9 cellular contexts compared by ENCODE assay signal in genomic region chr13:45055902-45056648, GRCh38.
DNase-seq lines count a peak whose midpoint lies in the region; ATAC-seq and TF ChIP-seq lines count a peak whose summit lies in the region.
"Had no signal": no experiment of that assay in that cellular context is flagged by ENCODE, and none has a peak within 500 bp of the region (broad histone marks: within the 10 kb centered on the region; RNA-seq: fewer than 3 reads in every experiment).

No MANE protein-coding gene starts in this region.

- no peaks in the 10 kb centered on the region for H3K27me3 ChIP-seq in muscle layer of duodenum (ENCODE audit: low read depth, low read length)
- H3K27me3 ChIP-seq in adrenal gland, result no peaks in the 10 kb centered on the region

- no peaks in the 10 kb centered on the region for H3K36me3 Mint-ChIP-seq in MCF 10A (ENCODE audit: insufficient read depth, unreplicated experiment)

- peak overlapping the region in 1 of 2 donors; percentile 25 for H3K4me3 ChIP-seq in muscle layer of duodenum (ENCODE audit: low read depth in 1 of 2, low read length in 2 of 2)
- no peak overlapping the region for H3K4me3 ChIP-seq in adrenal gland

- intact Hi-C loops in MCF 10A (cut with micrococcal nuclease), result loop anchor here (2.0 kb wide), 2 partner anchors 65 to 225 kb away; partner anchors contain the start of gene GTF2F2
- intact Hi-C loops in adrenal gland (cut with DNase I), result loop anchor here in 1 of 2 donors (10.0 kb wide), 1 partner anchor 249 kb away; no protein-coding TSS in a partner anchor

- CTCF ChIA-PET in MCF 10A (lab: Yijun Ruan, JAX), result interaction anchor here (0.6 to 6.9 kb wide), 9 partner anchors 9 to 238 kb away, joined by 3 to 39 read pairs (median 5); no protein-coding TSS in a partner anchor

- H3K27ac ChIP-seq in muscle layer of duodenum (ENCODE audit: low read length) (peak overlapping the region; percentile 68), adrenal gland (peak overlapping the region in 1 of 5 donors; percentile 20)

- H3K4me1 Mint-ChIP-seq in MCF 10A (ENCODE audit: insufficient read depth, unreplicated experiment), result peaks cover 14% of the 10 kb centered on the region

- peak overlapping the region; percentile 66 for H3K4me3 Mint-ChIP-seq in MCF 10A (ENCODE audit: unreplicated experiment)
- H3K4me3 Mint-ChIP-seq: T-helper 1 cell treated with Interleukin-12 subunit alpha and Interleukin-12 subunit beta and Interleukin-4 antibody, amounts not matched to agents 30 μg/mL and 1 μg/mL, for 36 hours had no signal

- H3K27me3 Mint-ChIP-seq in MCF 10A (ENCODE audit: insufficient read depth, unreplicated experiment), result no peaks in the 10 kb centered on the region

- peak overlapping the region; percentile 88 for H3K27ac Mint-ChIP-seq in MCF 10A (ENCODE audit: low read depth, unreplicated experiment)
- H3K27ac Mint-ChIP-seq: T-helper 1 cell treated with Interleukin-12 subunit alpha and Interleukin-12 subunit beta and Interleukin-4 antibody, amounts not matched to agents 30 μg/mL and 1 μg/mL, for 36 hours had no signal

- peaks cover 10 to 24% of the 10 kb centered on the region in 2 donors for H3K4me1 ChIP-seq in muscle layer of duodenum (ENCODE audit: control insufficient read depth in 1 of 2, insufficient read depth in 2 of 2, low read length in 2 of 2)
- H3K4me1 ChIP-seq in adrenal gland (replicated peaks in 1 of 2), result peaks cover 0 to 3% of the 10 kb centered on the region in 2 donors

- TF ChIP-seq POLR2A in adrenal gland (IDR thresholded peaks at IDR 0.05), result no peak

- H3K9me3 ChIP-seq in muscle layer of duodenum (ENCODE audit: control insufficient read depth in 1 of 2, low read length in 2 of 2), result no peaks in the 10 kb centered on the region
- no peaks in the 10 kb centered on the region for H3K9me3 ChIP-seq in adrenal gland (replicated peaks in 1 of 3)

- H3K36me3 ChIP-seq in muscle layer of duodenum (ENCODE audit: control insufficient read depth in 1 of 2, insufficient read depth in 2 of 2, low read length in 2 of 2), result no peaks in the 10 kb centered on the region
- H3K36me3 ChIP-seq in adrenal gland (replicated peaks in 1 of 2), result no peaks in the 10 kb centered on the region

- TF ChIP-seq CTCF in MCF 10A (IDR thresholded peaks at IDR 0.05; ENCODE audit: unreplicated experiment) (no peak), adrenal gland (IDR thresholded peaks at IDR 0.05) (no peak)

- DNase-seq in COLO829 (ENCODE audit: low spot score), result peak; percentile 41
- peak; percentile 79 for DNase-seq in HT1080 (ENCODE audit: low read depth)
- peak; percentile 93 for DNase-seq in MCF 10A (ENCODE audit: unreplicated experiment)
- no peak for DNase-seq in adrenal gland

- POLR2A ChIA-PET in MCF 10A (lab: Yijun Ruan, JAX), result interaction anchor here (0.6 to 3.4 kb wide), 42 partner anchors 9 to 285 kb away, joined by 3 to 71 read pairs (median 5); partner anchors contain the start of genes GTF2F2 and TPT1

- no TSS peak for BruUV-seq in MCF 10A (replicated peaks; lab: Mats Ljungman, UMichigan)

- ATAC-seq in HG03025 (IDR thresholded peaks at IDR 0.05; ENCODE audit: low FRiP score, unreplicated experiment) (no peak), HG03135 (IDR thresholded peaks at IDR 0.05; ENCODE audit: unreplicated experiment) (no peak), HG02763 (IDR thresholded peaks at IDR 0.05; ENCODE audit: unreplicated experiment) (no peak)

- WGBS in adrenal gland, 4 donors, result 52 to 69% (median 61%) methylated on average over 7 of the region's 7 CpGs

- H3K9me3 Mint-ChIP-seq in MCF 10A (ENCODE audit: unreplicated experiment), result no peaks in the 10 kb centered on the region
- H3K9me3 Mint-ChIP-seq: T-helper 1 cell treated with Interleukin-12 subunit alpha and Interleukin-12 subunit beta and Interleukin-4 antibody, amounts not matched to agents 30 μg/mL and 1 μg/mL, for 36 hours had no signal

Comparison
In these comparisons a context has a peak if more than half of its experiments do, and no peak if none do; other contexts are left out.
1. DNase-seq: peak in COLO829 (single experiment), HT1080 (single experiment) and MCF 10A (single experiment); none in adrenal gland (0 of 7).